In the genomic region with DNA sequence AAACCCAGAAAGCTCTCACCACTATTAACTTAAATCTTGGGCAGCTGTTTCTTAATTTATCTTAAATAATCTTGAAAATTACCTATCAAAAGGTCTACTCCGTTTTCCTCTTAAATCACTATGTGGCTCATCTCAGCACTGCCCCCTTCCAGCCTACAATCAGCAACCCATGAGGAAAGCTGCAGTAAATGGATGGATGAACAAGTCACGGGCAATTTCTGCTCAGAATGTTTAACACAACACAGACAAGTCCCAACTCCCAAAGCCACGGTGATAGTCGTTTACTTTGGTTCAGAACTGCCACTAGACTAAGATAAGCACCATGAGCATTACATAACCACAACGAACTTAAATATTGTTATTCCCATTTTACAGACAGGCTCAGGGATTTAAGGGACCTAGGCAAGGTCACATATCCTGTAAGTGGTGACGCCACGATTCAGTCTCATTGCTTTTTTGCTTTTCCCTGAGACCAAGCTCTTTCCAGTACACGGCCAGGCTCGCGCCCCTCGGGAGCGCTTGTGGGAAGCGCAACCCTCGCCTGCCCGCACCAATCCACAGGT, we compare ENCODE assay signal across 8 cellular contexts. TPM values are rescaled to one million over a fixed set of nuclear protein-coding genes. Genes with fewer than 3 reads are reported as not detected.
DNase-seq lines count a peak whose midpoint lies in the region; ATAC-seq lines count a peak whose summit lies in the region.

No MANE protein-coding gene starts in this region.

- H3K27me3 ChIP-seq in effector memory CD4-positive, alpha-beta T cell (replicated peaks; ENCODE audit: control insufficient read depth, insufficient read depth, low read length, poor library complexity, severe bottlenecking): no peaks in the 10 kb centered on the region

- peaks cover 15% of the 10 kb centered on the region for H3K4me1 ChIP-seq in effector memory CD4-positive, alpha-beta T cell (ENCODE audit: control insufficient read depth, insufficient read depth, low read length, poor library complexity, severe bottlenecking)

- intact Hi-C loops in posterior vena cava (cut with DNase I): no loop called here

- ATAC-seq in GM21576 (IDR thresholded peaks at IDR 0.05; ENCODE audit: unreplicated experiment) (peak; percentile 23), GM21447 (IDR thresholded peaks at IDR 0.05; ENCODE audit: unreplicated experiment) (no peak)

- no peaks in the 10 kb centered on the region for H3K9me3 ChIP-seq in effector memory CD4-positive, alpha-beta T cell (ENCODE audit: control insufficient read depth, low read length)

- H3K36me3 ChIP-seq in effector memory CD4-positive, alpha-beta T cell (ENCODE audit: control insufficient read depth, insufficient read depth, low read length): no peaks in the 10 kb centered on the region

- DNase-seq in Daoy (ENCODE audit: low read depth): peak; percentile 22
- DNase-seq in RKO (ENCODE audit: low spot score): peak; percentile 57
- no peak for DNase-seq in effector memory CD4-positive, alpha-beta T cell
- peak; percentile 34 for DNase-seq in myocyte (ENCODE audit: low read depth)
- no peak for DNase-seq in posterior vena cava (ENCODE audit: low spot score)
- DNase-seq in NCI-H2107 treated with DMSO at 0.1 percent for 48 hours (lab: John Stamatoyannopoulos, UW; ENCODE audit: unreplicated experiment): no peak

- peak overlapping the region; percentile 90 for H3K4me3 ChIP-seq in effector memory CD4-positive, alpha-beta T cell (ENCODE audit: insufficient read depth, low read depth, low read length, poor library complexity, severe bottlenecking)

- H3K27ac ChIP-seq in effector memory CD4-positive, alpha-beta T cell (ENCODE audit: insufficient read depth, low read length, poor library complexity, severe bottlenecking): peak overlapping the region; percentile 94

RNA-seq across cellular contexts. Expression of gene SMIM27, which starts 2.0 kb away (rescaled TPM):
- total RNA-seq in Daoy (2014; rRNA removed; shearing (Covaris generic)): 4.6 and 11.9 TPM in 2 replicates
- 6.2 and 6.5 TPM in 2 replicates for total RNA-seq in myocyte
- polyA plus RNA-seq in myocyte (2012): 41.7 TPM
- 10 to 100 TPM in 1 of 2 donors, 1 to 10 TPM in 1; 9.6 to 10.7 TPM for total RNA-seq in posterior vena cava

RNA-seq across cellular contexts. Expression of gene TOPORS, which starts 2.3 kb away (rescaled TPM):
- 29.9 and 31.2 TPM in 2 replicates for total RNA-seq in Daoy (2014; rRNA removed; shearing (Covaris generic))
- 23.4 and 24.6 TPM in 2 replicates for total RNA-seq in myocyte
- polyA plus RNA-seq in myocyte (2012): 6.7 TPM
- 10 to 100 TPM; 11.6 to 14.1 TPM for total RNA-seq in posterior vena cava

RNA-seq across cellular contexts. Expression of gene NDUFB6, which starts 22.8 kb away (rescaled TPM):
- 185 and 206 TPM in 2 replicates for total RNA-seq in Daoy (2014; rRNA removed; shearing (Covaris generic))
- 76.1 and 78.4 TPM in 2 replicates for total RNA-seq in myocyte
- 88.8 TPM for polyA plus RNA-seq in myocyte (2012)
- total RNA-seq in posterior vena cava: 10 to 100 TPM; 43.4 to 51.8 TPM

RNA-seq across cellular contexts. Expression of gene RIGI, which starts 24.1 kb away (rescaled TPM):
- 23.5 and 24.6 TPM in 2 replicates for total RNA-seq in Daoy (2014; rRNA removed; shearing (Covaris generic))
- total RNA-seq in myocyte (17.3 and 18.0 TPM in 2 replicates), posterior vena cava (10 to 100 TPM in 1 of 2 donors, 1 to 10 TPM in 1; 7.7 to 12.7 TPM)
- polyA plus RNA-seq in myocyte (2012): 4.0 TPM

Comparison
In these comparisons a context has a peak if more than half of its experiments do, and no peak if none do; other contexts are left out.
1. DNase-seq: peak in Daoy (single experiment), RKO (single experiment) and myocyte (single experiment); none in effector memory CD4-positive, alpha-beta T cell (0 of 3), posterior vena cava (single experiment) and NCI-H2107 treated with DMSO at 0.1 percent for 48 hours (single experiment).